Comparison of ENCODE assay signal across 15 cellular contexts in the genomic region with DNA sequence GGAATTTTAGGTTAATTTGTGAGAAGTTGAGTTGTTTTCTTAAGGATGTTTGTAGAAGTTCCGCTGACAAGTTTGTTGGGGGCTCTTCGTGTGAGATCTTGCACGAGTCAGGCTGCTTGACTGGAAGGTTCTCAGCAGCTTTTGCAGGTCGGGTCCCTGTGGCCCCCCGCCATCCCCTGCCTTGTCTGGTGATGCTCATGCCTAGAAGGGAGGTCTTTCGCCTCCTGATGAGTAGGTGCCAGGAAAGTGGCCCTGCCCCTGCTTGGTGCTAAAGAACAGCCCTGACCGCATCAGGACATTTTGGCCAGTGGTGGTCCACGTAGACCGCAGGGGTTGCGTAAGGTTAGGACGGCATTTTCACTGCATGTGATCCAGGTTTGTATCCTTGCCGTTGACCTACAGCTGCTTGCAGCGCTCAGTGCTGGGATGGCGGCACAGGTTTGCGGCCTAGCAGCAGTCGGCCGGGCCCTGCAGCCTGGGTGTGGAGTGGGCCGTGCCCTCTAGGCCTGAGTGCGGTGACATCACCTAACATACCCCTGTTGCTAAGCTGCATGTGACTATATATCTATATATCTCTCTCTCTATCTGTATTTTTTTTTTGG.
DNase-seq lines count a peak whose midpoint lies in the region; ATAC-seq and TF ChIP-seq lines count a peak whose summit lies in the region.
"Had no signal": no experiment of that assay in that cellular context is flagged by ENCODE, and none has a peak within 500 bp of the region (broad histone marks: within the 10 kb centered on the region; RNA-seq: fewer than 3 reads in every experiment).

No MANE protein-coding gene starts in this region.

- no peaks in the 10 kb centered on the region for H3K27me3 Mint-ChIP-seq in endodermal cell (ENCODE audit: insufficient read depth)
- H3K27me3 Mint-ChIP-seq in activated CD4-positive, alpha-beta T cell treated with anti-CD3 and anti-CD28 coated beads, Interleukin-2, amount 10 ng/mL, durations not matched to agents 7 days and 5 days: no peaks in the 10 kb centered on the region
- H3K27me3 Mint-ChIP-seq: activated naive CD8-positive, alpha-beta T cell treated with anti-CD3 and anti-CD28 coated beads for 36 hours had no signal

- peaks cover 53% of the 10 kb centered on the region for H3K36me3 Mint-ChIP-seq in endodermal cell (ENCODE audit: low read depth)
- H3K36me3 Mint-ChIP-seq in activated CD4-positive, alpha-beta T cell treated with anti-CD3 and anti-CD28 coated beads, Interleukin-2, amount 10 ng/mL, durations not matched to agents 7 days and 5 days (ENCODE audit: low read depth): peaks cover 11% of the 10 kb centered on the region

- intact Hi-C loops in heart left ventricle (cut with DNase I) (loop anchor here in 3 of 10 donors (5.0 to 10.0 kb wide), 3 partner anchors 52 to 124 kb away; a partner anchor contains a TSS), Right ventricle myocardium superior (cut with DNase I) (loop anchor here (5.0 kb wide), 1 partner anchor 57 kb away; no protein-coding TSS in a partner anchor), uterus (cut with DNase I; ENCODE audit: low total_unique reads) (no loop called here)

- POLR2A ChIA-PET in activated CD4-positive, alpha-beta T cell treated with anti-CD3 and anti-CD28 coated beads, Interleukin-2, amount 10 ng/mL, durations not matched to agents 7 days and 5 days (lab: Charles Lee): no interaction called here

- H3K4me3 ChIP-seq in heart left ventricle (no peak overlapping the region), endodermal cell (ENCODE audit: low read length) (no peak overlapping the region), neutrophil (ENCODE audit: low read depth in 1 of 2, low read length in 1 of 2) (no peak overlapping the region), uterus (no peak overlapping the region)
- H3K4me3 ChIP-seq: colonic mucosa had no signal

- H3K9me3 Mint-ChIP-seq in endodermal cell: no peaks in the 10 kb centered on the region
- no peaks in the 10 kb centered on the region for H3K9me3 Mint-ChIP-seq in activated CD4-positive, alpha-beta T cell treated with anti-CD3 and anti-CD28 coated beads, Interleukin-2, amount 10 ng/mL, durations not matched to agents 7 days and 5 days
- H3K9me3 Mint-ChIP-seq: activated naive CD8-positive, alpha-beta T cell treated with anti-CD3 and anti-CD28 coated beads for 36 hours had no signal

- H3K9me3 ChIP-seq in heart left ventricle (no peaks in the 10 kb centered on the region), endodermal cell (ENCODE audit: control insufficient read depth, low read length) (no peaks in the 10 kb centered on the region), neutrophil (no peaks in the 10 kb centered on the region), uterus (no peaks in the 10 kb centered on the region)
- H3K9me3 ChIP-seq: colonic mucosa had no signal

- H3K4me1 ChIP-seq in heart left ventricle (peaks cover 0 to 73% (median 29%) of the 10 kb centered on the region in 12 donors), endodermal cell (ENCODE audit: control insufficient read depth, insufficient read depth, low read length) (peaks cover 3% of the 10 kb centered on the region), neutrophil (ENCODE audit: control insufficient read depth in 1 of 2, insufficient read depth in 1 of 2, low read depth in 1 of 2, low read length in 1 of 2) (peaks cover 53 to 57% of the 10 kb centered on the region in 2 experiments), uterus (peaks cover 0 to 13% of the 10 kb centered on the region in 2 donors)
- H3K4me1 ChIP-seq: colonic mucosa had no signal

- peaks cover 9% of the 10 kb centered on the region for H3K4me1 Mint-ChIP-seq in endodermal cell
- peaks cover 26% of the 10 kb centered on the region for H3K4me1 Mint-ChIP-seq in activated CD4-positive, alpha-beta T cell treated with anti-CD3 and anti-CD28 coated beads, Interleukin-2, amount 10 ng/mL, durations not matched to agents 7 days and 5 days

- no peak overlapping the region for H3K9ac ChIP-seq in endodermal cell (ENCODE audit: extremely low read depth, low read length, poor library complexity, severe bottlenecking)

- H3K36me3 ChIP-seq in heart left ventricle (peaks cover 0 to 48% (median 20%) of the 10 kb centered on the region in 9 donors), endodermal cell (ENCODE audit: control insufficient read depth, insufficient read depth, low read length) (peaks cover 51% of the 10 kb centered on the region), neutrophil (peaks cover 21% of the 10 kb centered on the region), uterus (no peaks in the 10 kb centered on the region)
- H3K36me3 ChIP-seq: colonic mucosa had no signal

- H3K27ac Mint-ChIP-seq in endodermal cell: peak overlapping the region; percentile 55
- H3K27ac Mint-ChIP-seq in activated CD4-positive, alpha-beta T cell treated with anti-CD3 and anti-CD28 coated beads, Interleukin-2, amount 10 ng/mL, durations not matched to agents 7 days and 5 days: no peak overlapping the region
- H3K27ac Mint-ChIP-seq: activated naive CD8-positive, alpha-beta T cell treated with anti-CD3 and anti-CD28 coated beads for 36 hours had no signal

- H3K4me3 Mint-ChIP-seq in endodermal cell: no peak overlapping the region
- no peak overlapping the region for H3K4me3 Mint-ChIP-seq in activated CD4-positive, alpha-beta T cell treated with anti-CD3 and anti-CD28 coated beads, Interleukin-2, amount 10 ng/mL, durations not matched to agents 7 days and 5 days
- H3K4me3 Mint-ChIP-seq: activated naive CD8-positive, alpha-beta T cell treated with anti-CD3 and anti-CD28 coated beads for 36 hours had no signal

- 79 to 89% (median 84%) methylated on average over 14 to 19 of the region's 19 CpGs for WGBS in heart left ventricle, 4 donors
- 93 to 96% methylated on average over 14 to 19 of the region's 19 CpGs for WGBS in endodermal cell (ENCODE audit: insufficient coverage in 1 of 2, insufficient read length in 1 of 2), 2 experiments

- DNase-seq in heart left ventricle (peak in 1 of 5 donors; percentile 22), Right ventricle myocardium superior (no peak), endodermal cell (no peak), uterus (no peak), NCI-H2196 (lab: John Stamatoyannopoulos, UW; ENCODE audit: unreplicated experiment) (no peak), NCI-H526 (lab: John Stamatoyannopoulos, UW) (no peak)
- no peak for DNase-seq in activated CD4-positive, alpha-beta T cell treated with anti-CD3 and anti-CD28 coated beads, Interleukin-2, amount 10 ng/mL, durations not matched to agents 7 days and 5 days
- DNase-seq: activated CD8-positive, alpha-beta memory T cell treated with anti-CD3 and anti-CD28 coated beads, Interleukin-2, amount 50 U/mL, for 4 hours; activated naive CD8-positive, alpha-beta T cell treated with anti-CD3 and anti-CD28 coated beads for 36 hours; Calu3; colonic mucosa; Kasumi-1; NCI-H2081 treated with DMSO at 0.1 percent for 48 hours had no signal

- ATAC-seq in heart left ventricle (no peak), Right ventricle myocardium superior (ENCODE audit: poor library complexity) (no peak)

- H3K27ac ChIP-seq in heart left ventricle: peak overlapping the region; percentile 59 to 97 (median 80)
- no peak overlapping the region for H3K27ac ChIP-seq in endodermal cell (ENCODE audit: low read depth, low read length)
- H3K27ac ChIP-seq in neutrophil: peak overlapping the region; percentile 57
- peak overlapping the region; percentile 71 to 94 for H3K27ac ChIP-seq in uterus
- H3K27ac ChIP-seq: HL-60 had no signal

- TF ChIP-seq CTCF in heart left ventricle (IDR thresholded peaks at IDR 0.05) (no peak), endodermal cell (conservative IDR thresholded peaks at IDR 0.05) (no peak), neutrophil (IDR thresholded peaks at IDR 0.05) (no peak), uterus (IDR thresholded peaks at IDR 0.05) (no peak)

- CTCF ChIA-PET in activated CD4-positive, alpha-beta T cell treated with anti-CD3 and anti-CD28 coated beads, Interleukin-2, amount 10 ng/mL, durations not matched to agents 7 days and 5 days (lab: Charles Lee): no interaction called here

- TF ChIP-seq POLR2A in heart left ventricle (IDR thresholded peaks at IDR 0.05) (no peak), uterus (IDR thresholded peaks at IDR 0.05) (no peak)

- H3K27me3 ChIP-seq in heart left ventricle (no peaks in the 10 kb centered on the region), endodermal cell (ENCODE audit: control insufficient read depth, insufficient read depth, low read length, poor library complexity, severe bottlenecking) (no peaks in the 10 kb centered on the region), neutrophil (no peaks in the 10 kb centered on the region), uterus (no peaks in the 10 kb centered on the region)
- H3K27me3 ChIP-seq: colonic mucosa had no signal
